25 cellular contexts compared by ENCODE assay signal in the genomic region with DNA sequence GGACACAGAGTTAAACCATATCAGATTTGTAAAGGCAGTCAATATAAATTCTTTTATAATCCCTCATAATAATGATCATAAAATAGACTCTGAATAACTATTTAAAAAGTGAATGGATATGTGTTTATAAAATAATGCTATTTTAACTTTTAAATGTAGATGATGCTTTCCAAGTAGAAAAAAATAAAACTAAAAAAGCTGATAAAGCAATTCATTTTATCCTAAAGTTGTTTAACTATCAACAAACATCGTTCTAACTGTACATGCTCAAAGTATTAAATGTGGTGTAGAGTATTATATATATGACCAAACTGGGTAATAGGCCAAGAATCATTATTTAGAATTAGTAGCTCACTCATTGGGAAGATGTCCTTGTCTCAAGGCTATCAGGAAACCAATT.
"Had no signal": no experiment of that assay in that cellular context is flagged by ENCODE, and none has a peak within 500 bp of the region (broad histone marks: within the 10 kb centered on the region; RNA-seq: fewer than 3 reads in every experiment).

No MANE protein-coding gene starts in this region.

- H2AFZ ChIP-seq: neural progenitor cell had no signal

- H3K9me3 ChIP-seq: ovary, psoas muscle, stomach, thoracic aorta, thyroid gland, tibial nerve, upper lobe of left lung, vagina had no signal

- FAIRE-seq: urothelium cell line had no signal

- H3K4me1 ChIP-seq: stomach, thyroid gland, upper lobe of left lung, vagina had no signal

- H3K27ac ChIP-seq: neural progenitor cell, ovary, psoas muscle, skin epidermis, stomach, thoracic aorta, thyroid gland, tibial nerve, upper lobe of left lung, vagina had no signal

- H3K9ac ChIP-seq: neural progenitor cell had no signal

- ATAC-seq: naive thymus-derived CD4-positive, alpha-beta T cell; natural killer cell; psoas muscle; right cardiac atrium; sciatic nerve; stimulated activated effector memory CD8-positive, alpha-beta T cell treated with anti-CD3 and anti-CD28 coated beads, Interleukin-12 subunit alpha, Interleukin-12 subunit beta, amount 100 ng/mL, for 72 hours; stimulated activated naive B cell treated with anti-CD40 and anti-IgM and Interleukin-4, amounts not matched to agents 10 μg/mL and 1 μg/mL and 100 μg/mL, for 72 hours had no signal

- H3K36me3 ChIP-seq: neural progenitor cell, ovary, stomach, thoracic aorta, thyroid gland, tibial nerve, upper lobe of left lung, vagina had no signal

- H3K27me3 ChIP-seq: neural progenitor cell, ovary, stomach, thyroid gland, tibial nerve, upper lobe of left lung, vagina had no signal

- H3K4me2 ChIP-seq: neural progenitor cell had no signal

- H3K4me3 ChIP-seq: neural progenitor cell, ovary, psoas muscle, skin epidermis, stomach, thoracic aorta, thyroid gland, tibial nerve, upper lobe of left lung, vagina had no signal

- DNase-seq: naive thymus-derived CD4-positive, alpha-beta T cell; natural killer cell; occipital lobe; ovary; posterior cingulate gyrus; psoas muscle; right cardiac atrium; stimulated activated CD4-positive, alpha-beta T cell treated with anti-CD3 and anti-CD28 coated beads, Interleukin-15, amount 100 ng/mL, for 24 hours; stimulated activated CD4-positive, alpha-beta T cell treated with anti-CD3 and anti-CD28 coated beads, Interleukin-2, amount 100 ng/mL, for 24 hours; stimulated activated CD4-positive, alpha-beta T cell treated with anti-CD3 and anti-CD28 coated beads, Interleukin-2, amount 100 ng/mL, for 48 hours; stimulated activated CD4-positive, alpha-beta T cell treated with anti-CD3 and anti-CD28 coated beads, Interleukin-4, amount 100 ng/mL, for 24 hours; stimulated activated naive B cell treated with anti-CD40 and anti-IgM and Interleukin-4, amounts not matched to agents 10 μg/mL and 1 μg/mL and 100 μg/mL, for 72 hours; stimulated activated naive CD4-positive, alpha-beta T cell treated with Interleukin-2 at 50 U/mL for 16 hours; stomach; thyroid gland; trophoblast cell; upper lobe of left lung had no signal
